8 cellular contexts compared by ENCODE assay signal in the genomic region with DNA sequence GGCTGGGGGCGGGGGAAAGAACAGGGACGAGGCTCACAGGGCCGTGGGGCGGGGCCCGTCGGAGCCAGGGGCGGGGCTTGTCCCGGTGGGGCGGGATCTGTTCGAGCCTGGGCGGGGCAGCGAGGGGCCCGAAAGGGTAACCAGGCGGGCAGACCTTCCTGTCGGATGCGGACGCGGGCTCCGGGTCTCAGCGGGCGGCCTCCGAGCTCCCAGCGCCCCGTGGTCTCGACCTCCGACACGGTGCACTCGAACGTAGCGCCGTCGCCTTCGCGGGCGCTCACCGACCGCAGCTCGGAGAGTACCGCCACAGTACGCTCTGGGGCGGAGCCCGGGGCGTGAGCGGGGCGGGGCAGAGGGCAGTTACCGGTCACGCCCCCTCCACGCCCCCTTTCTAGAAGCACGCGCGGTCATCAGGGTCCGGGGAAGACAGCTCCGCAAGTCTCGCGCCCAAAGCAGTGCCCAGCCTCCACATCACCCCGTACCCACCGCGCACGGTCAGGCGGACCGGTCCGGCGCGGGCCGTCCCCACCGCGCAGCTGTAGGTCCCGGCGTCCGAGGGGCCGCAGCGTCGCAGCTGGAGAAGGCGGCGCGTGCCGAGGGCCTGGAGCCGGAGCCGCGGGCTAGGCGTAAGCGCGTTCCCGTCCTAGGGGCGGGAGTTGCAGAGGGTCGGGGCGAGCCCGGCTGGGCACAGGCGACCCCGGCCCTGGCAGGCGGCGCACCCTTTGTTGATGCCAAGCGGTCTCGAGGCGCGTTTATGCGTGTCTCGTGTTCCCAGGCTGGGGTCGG. TPM values are rescaled to one million over a fixed set of nuclear protein-coding genes. Genes with fewer than 3 reads are reported as not detected.
DNase-seq lines count a peak whose midpoint lies in the region; ATAC-seq, FAIRE-seq and TF ChIP-seq lines count a peak whose summit lies in the region.

No MANE protein-coding gene starts in this region.

- peak overlapping the region; percentile 84 for H3K4me3 ChIP-seq in HUES6 (ENCODE audit: low read depth, low read length)
- H3K4me3 ChIP-seq in subcutaneous abdominal adipose tissue (ENCODE audit: low read depth in 1 of 5, low read length in 5 of 5), result peak overlapping the region in 4 of 5 donors; percentile 61 to 77 (median 66)

- DNase-seq in D721Med (ENCODE audit: insufficient read length, low spot score) (peak; percentile 97), SHP77 treated with DMSO at 0.1 percent for 48 hours (lab: John Stamatoyannopoulos, UW) (peak; percentile 68), globus pallidus (ENCODE audit: low spot score) (peak; percentile 75), occipital lobe (lab: John Stamatoyannopoulos, UW) (peak; percentile 76)
- peak; percentile 82 for DNase-seq in activated naive CD4-positive, alpha-beta T cell treated with anti-CD3 and anti-CD28 coated beads for 36 hours

- no peaks in the 10 kb centered on the region for H3K9me3 Mint-ChIP-seq in activated naive CD4-positive, alpha-beta T cell treated with anti-CD3 and anti-CD28 coated beads for 36 hours

- H3K9ac ChIP-seq in HUES6 (ENCODE audit: low read length) (peak overlapping the region; percentile 73), subcutaneous abdominal adipose tissue (ENCODE audit: low read length in 5 of 5) (peak overlapping the region in 1 of 5 donors; percentile 45)

- peaks cover 8% of the 10 kb centered on the region for H3K4me1 Mint-ChIP-seq in activated naive CD4-positive, alpha-beta T cell treated with anti-CD3 and anti-CD28 coated beads for 36 hours (ENCODE audit: low read depth)

- CTCF ChIA-PET in activated naive CD4-positive, alpha-beta T cell treated with anti-CD3 and anti-CD28 coated beads for 36 hours (lab: Charles Lee), result interaction anchor here (0.6 to 4.2 kb wide), 3 partner anchors 10 to 134 kb away, joined by 3 to 28 read pairs (median 7); partner anchors contain the start of genes CHPF and TMEM198

- H3K9me3 ChIP-seq in HUES6 (ENCODE audit: control insufficient read depth, insufficient read depth, low read depth, low read length), result no peaks in the 10 kb centered on the region
- H3K9me3 ChIP-seq in subcutaneous abdominal adipose tissue (ENCODE audit: control insufficient read depth in 5 of 5, low read length in 5 of 5), result no peaks in the 10 kb centered on the region

- peaks cover 28% of the 10 kb centered on the region for H3K27me3 ChIP-seq in HUES6 (ENCODE audit: control insufficient read depth, insufficient read depth, low read length)
- peaks cover 0 to 33% (median 24%) of the 10 kb centered on the region in 5 donors for H3K27me3 ChIP-seq in subcutaneous abdominal adipose tissue (ENCODE audit: control insufficient read depth in 5 of 5, insufficient read depth in 4 of 5, low read length in 5 of 5)

- peak overlapping the region; percentile 76 for H3K4me3 Mint-ChIP-seq in activated naive CD4-positive, alpha-beta T cell treated with anti-CD3 and anti-CD28 coated beads for 36 hours

- ATAC-seq in GM21526 (IDR thresholded peaks at IDR 0.05; ENCODE audit: low FRiP score, unreplicated experiment), result peak; percentile 88

- H3K27ac ChIP-seq in HUES6 (ENCODE audit: low read depth, low read length) (no peak overlapping the region), subcutaneous abdominal adipose tissue (ENCODE audit: low read depth, low read length) (no peak overlapping the region)

- no peaks in the 10 kb centered on the region for H3K36me3 Mint-ChIP-seq in activated naive CD4-positive, alpha-beta T cell treated with anti-CD3 and anti-CD28 coated beads for 36 hours (ENCODE audit: low read depth)

- FAIRE-seq in D721Med (lab: Jason Lieb, UNC), result no peak

- H3K27me3 Mint-ChIP-seq in activated naive CD4-positive, alpha-beta T cell treated with anti-CD3 and anti-CD28 coated beads for 36 hours (ENCODE audit: low read depth), result peaks cover 31% of the 10 kb centered on the region

- no peak for TF ChIP-seq CTCF in D721Med (IDR thresholded peaks at IDR 0.05; ENCODE audit: insufficient read depth, missing control alignments)

- H3K36me3 ChIP-seq in HUES6 (ENCODE audit: control insufficient read depth, insufficient read depth, low read length) (peaks cover 21% of the 10 kb centered on the region), subcutaneous abdominal adipose tissue (ENCODE audit: control insufficient read depth in 5 of 5, insufficient read depth in 5 of 5, low read length in 5 of 5) (peaks cover 0 to 11% (median 6%) of the 10 kb centered on the region in 5 donors)

- peaks cover 12% of the 10 kb centered on the region; the same call in 1 of the 2 replicates for H3K4me1 ChIP-seq in HUES6 (ENCODE audit: control insufficient read depth, insufficient read depth, low read length)
- H3K4me1 ChIP-seq in subcutaneous abdominal adipose tissue (ENCODE audit: control insufficient read depth in 5 of 5, insufficient read depth in 5 of 5, low read length in 5 of 5), result peaks cover 0 to 19% (median 16%) of the 10 kb centered on the region in 5 donors

- intact Hi-C loops in activated naive CD4-positive, alpha-beta T cell treated with anti-CD3 and anti-CD28 coated beads for 36 hours (cut with micrococcal nuclease), result loop anchor here (1.0 kb wide), 4 partner anchors 9 to 164 kb away; partner anchors contain the start of genes CHPF, GMPPA and STK11IP

- no peak overlapping the region for H3K27ac Mint-ChIP-seq in activated naive CD4-positive, alpha-beta T cell treated with anti-CD3 and anti-CD28 coated beads for 36 hours

RNA-seq across cellular contexts. Expression of gene TMEM198, which starts 8.7 kb away (rescaled TPM):
- total RNA-seq in activated naive CD4-positive, alpha-beta T cell treated with anti-CD3 and anti-CD28 coated beads for 36 hours, result 1 to 10 TPM in 1 of 2 experiments, under 1 TPM in 1; 0.86 to 1.1 TPM
- 14.0 TPM for total RNA-seq in occipital lobe

RNA-seq across cellular contexts. Expression of gene CHPF, which starts 9.0 kb away (rescaled TPM):
- total RNA-seq in activated naive CD4-positive, alpha-beta T cell treated with anti-CD3 and anti-CD28 coated beads for 36 hours, result 1 to 10 TPM; 8.5 to 9.0 TPM
- 25.9 TPM for total RNA-seq in occipital lobe

RNA-seq across cellular contexts. Expression of gene OBSL1, which starts 18.8 kb away (rescaled TPM):
- total RNA-seq in activated naive CD4-positive, alpha-beta T cell treated with anti-CD3 and anti-CD28 coated beads for 36 hours, result 1 to 10 TPM; 1.5 to 1.6 TPM
- total RNA-seq in occipital lobe, result 39.9 TPM

RNA-seq across cellular contexts. Expression of gene INHA, which starts 19.5 kb away (rescaled TPM):
- total RNA-seq in activated naive CD4-positive, alpha-beta T cell treated with anti-CD3 and anti-CD28 coated beads for 36 hours, result not detected
- not detected for total RNA-seq in occipital lobe

RNA-seq across cellular contexts. Expression of gene ASIC4, which starts 38.3 kb away (rescaled TPM):
- total RNA-seq in activated naive CD4-positive, alpha-beta T cell treated with anti-CD3 and anti-CD28 coated beads for 36 hours, result not detected
- total RNA-seq in occipital lobe, result 8.3 TPM

Comparison
In these comparisons a context has a peak if more than half of its experiments do, and no peak if none do; other contexts are left out.
1. RNA of gene OBSL1, which starts 18.8 kb away (total RNA-seq): 39.9 TPM in occipital lobe (single experiment); 1.5 to 1.6 TPM in activated naive CD4-positive, alpha-beta T cell treated with anti-CD3 and anti-CD28 coated beads for 36 hours; every median in the first group is over 10 times any median in the second.
2. Peak in every context shown above with its lines, with median percentiles within 50 percentile points of each other: DNase-seq.